In the genomic region with DNA sequence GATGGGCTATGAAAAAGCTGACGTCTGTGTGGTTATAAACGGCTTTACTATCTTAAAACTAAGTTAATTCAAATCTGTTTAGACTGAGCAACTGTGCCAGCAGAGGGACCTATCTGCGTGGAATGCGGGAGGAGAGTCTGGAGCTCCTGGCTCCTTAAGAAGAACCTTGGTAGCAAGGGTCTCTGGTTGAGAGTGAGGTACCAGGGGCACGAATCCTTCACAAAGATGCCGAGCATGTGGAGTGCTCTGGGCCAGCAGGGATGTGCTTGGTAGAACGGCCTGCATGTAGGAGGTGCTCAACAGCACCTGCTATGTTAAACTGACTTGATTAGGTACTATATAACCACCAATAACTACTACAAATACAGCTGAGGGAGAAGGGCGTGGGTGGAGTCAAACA, we compare ENCODE assay signal across 19 cellular contexts.
"Had no signal": no experiment of that assay in that cellular context is flagged by ENCODE, and none has a peak within 500 bp of the region (broad histone marks: within the 10 kb centered on the region; RNA-seq: fewer than 3 reads in every experiment).

No MANE protein-coding gene starts in this region.

- FAIRE-seq: frontal cortex had no signal

- H2AFZ ChIP-seq: parathyroid adenoma had no signal

- H3K9ac ChIP-seq: parathyroid adenoma had no signal

- H3K27ac ChIP-seq: body of pancreas, epithelial cell of prostate, parathyroid adenoma, skin epidermis had no signal

- H3K79me2 ChIP-seq: parathyroid adenoma had no signal

- H3K4me3 ChIP-seq: body of pancreas, heart right ventricle, skin epidermis had no signal

- DNase-seq: activated CD4-positive, alpha-beta T cell treated with anti-CD3 and anti-CD28 coated beads, Interleukin-2, amount 50 U/mL, for 1 hour; activated T-cell treated with anti-CD3 and anti-CD28 coated beads, Interleukin-2, amount 50 U/mL, for 1 hour; body of pancreas; dermis blood vessel endothelial cell; effector memory CD8-positive, alpha-beta T cell; heart right ventricle; left cardiac atrium; mammary epithelial cell; naive thymus-derived CD4-positive, alpha-beta T cell; retina; stimulated activated CD4-positive, alpha-beta T cell treated with anti-CD3 and anti-CD28 coated beads, Interleukin-15, amount 100 ng/mL, for 24 hours; stimulated activated CD4-positive, alpha-beta T cell treated with anti-CD3 and anti-CD28 coated beads, Interleukin-4, amount 100 ng/mL, for 1 hour; stimulated activated naive CD4-positive, alpha-beta T cell; substantia nigra had no signal

- H3K27me3 ChIP-seq: body of pancreas, heart right ventricle had no signal

- ATAC-seq: activated naive CD4-positive, alpha-beta T cell treated with anti-CD3 and anti-CD28 coated beads, Interleukin-2, amount 50 U/mL, for 72 hours; body of pancreas; effector memory CD8-positive, alpha-beta T cell; naive thymus-derived CD4-positive, alpha-beta T cell had no signal

- H3K9me3 ChIP-seq: body of pancreas had no signal

- H3K4me1 ChIP-seq: body of pancreas, parathyroid adenoma had no signal
